14 cellular contexts compared by ENCODE assay signal in genomic region chr6:146111864-146112263, GRCh38.
DNase-seq lines count a peak whose midpoint lies in the region; ATAC-seq and TF ChIP-seq lines count a peak whose summit lies in the region.
"Had no signal": no experiment of that assay in that cellular context is flagged by ENCODE, and none has a peak within 500 bp of the region (broad histone marks: within the 10 kb centered on the region; RNA-seq: fewer than 3 reads in every experiment).

No MANE protein-coding gene starts in this region.

- H3K4me3 ChIP-seq in endodermal cell (ENCODE audit: low read length) (no peak overlapping the region), neural progenitor cell (no peak overlapping the region)
- H3K4me3 ChIP-seq: GM23248 had no signal

- H3K4me1 ChIP-seq in endodermal cell (ENCODE audit: control insufficient read depth, insufficient read depth, low read length) (no peaks in the 10 kb centered on the region), neural progenitor cell (no peaks in the 10 kb centered on the region)

- peaks cover 3% of the 10 kb centered on the region for H3K36me3 Mint-ChIP-seq in endodermal cell (ENCODE audit: low read depth)
- H3K36me3 Mint-ChIP-seq in neural progenitor cell: peaks cover 1% of the 10 kb centered on the region
- H3K36me3 Mint-ChIP-seq: CD8-positive, alpha-beta memory T cell had no signal

- H3K79me2 ChIP-seq in neural progenitor cell (ENCODE audit: low read depth): no peaks in the 10 kb centered on the region

- H3K4me1 Mint-ChIP-seq in endodermal cell (no peaks in the 10 kb centered on the region), neural progenitor cell (no peaks in the 10 kb centered on the region)
- H3K4me1 Mint-ChIP-seq: CD8-positive, alpha-beta memory T cell had no signal

- DNase-seq in NAMALWA (ENCODE audit: low spot score) (peak; percentile 7), endodermal cell (no peak), neural progenitor cell (ENCODE audit: low spot score) (no peak), NCI-H2029 treated with DMSO at 0.1 percent for 48 hours (lab: John Stamatoyannopoulos, UW) (no peak)
- DNase-seq: CD8-positive, alpha-beta memory T cell; GM23248; NCI-H146; NCI-H2107; NCI-H345; NCI-H69; SIG-M5 had no signal

- no peaks in the 10 kb centered on the region for H3K27me3 Mint-ChIP-seq in endodermal cell (ENCODE audit: insufficient read depth)
- H3K27me3 Mint-ChIP-seq in neural progenitor cell (ENCODE audit: insufficient read depth, low read depth): no peaks in the 10 kb centered on the region
- H3K27me3 Mint-ChIP-seq: CD8-positive, alpha-beta memory T cell had no signal

- no peak overlapping the region for H3K4me2 ChIP-seq in neural progenitor cell

- H3K36me3 ChIP-seq in endodermal cell (ENCODE audit: control insufficient read depth, insufficient read depth, low read length): no peaks in the 10 kb centered on the region
- no peaks in the 10 kb centered on the region for H3K36me3 ChIP-seq in neural progenitor cell

- TF ChIP-seq CTCF in GM12873 (IDR thresholded peaks at IDR 0.05; ENCODE audit: insufficient read depth, low read depth, low read length, missing control alignments) (peak; percentile 8), endodermal cell (conservative IDR thresholded peaks at IDR 0.05) (peak; percentile 46), neural progenitor cell (IDR thresholded peaks at IDR 0.05) (peak; percentile 5)

- H2AFZ ChIP-seq in neural progenitor cell (replicated peaks): no peak overlapping the region
- H2AFZ ChIP-seq: GM23248 had no signal

- H4K20me1 ChIP-seq in neural progenitor cell (ENCODE audit: low read depth): no peaks in the 10 kb centered on the region

- H3F3A ChIP-seq in neural progenitor cell (ENCODE audit: low read depth): no peaks in the 10 kb centered on the region

- H3K4me3 Mint-ChIP-seq in endodermal cell (no peak overlapping the region), neural progenitor cell (no peak overlapping the region)
- H3K4me3 Mint-ChIP-seq: CD8-positive, alpha-beta memory T cell had no signal

- no peak overlapping the region for H3K27ac ChIP-seq in endodermal cell (ENCODE audit: low read depth, low read length)
- H3K27ac ChIP-seq in neural progenitor cell: no peak overlapping the region
- H3K27ac ChIP-seq: GM23248 had no signal

- H3K9ac ChIP-seq in endodermal cell (ENCODE audit: extremely low read depth, low read length, poor library complexity, severe bottlenecking): no peak overlapping the region
- H3K9ac ChIP-seq in neural progenitor cell: no peak overlapping the region
- H3K9ac ChIP-seq: GM23248 had no signal

- ATAC-seq in GM18870 (IDR thresholded peaks at IDR 0.05; ENCODE audit: unreplicated experiment) (no peak), HG02938 (IDR thresholded peaks at IDR 0.05; ENCODE audit: unreplicated experiment) (no peak)

- H3K27me3 ChIP-seq in endodermal cell (ENCODE audit: control insufficient read depth, insufficient read depth, low read length, poor library complexity, severe bottlenecking) (no peaks in the 10 kb centered on the region), neural progenitor cell (no peaks in the 10 kb centered on the region)

- H3K9me3 ChIP-seq in endodermal cell (ENCODE audit: control insufficient read depth, low read length) (peaks cover 11% of the 10 kb centered on the region), neural progenitor cell (ENCODE audit: low read depth) (no peaks in the 10 kb centered on the region)

- H3K27ac Mint-ChIP-seq in endodermal cell: no peak overlapping the region
- H3K27ac Mint-ChIP-seq in neural progenitor cell: no peak overlapping the region
- H3K27ac Mint-ChIP-seq: CD8-positive, alpha-beta memory T cell had no signal

- H3K9me3 Mint-ChIP-seq in endodermal cell (peaks cover 15% of the 10 kb centered on the region), neural progenitor cell (peaks cover 15% of the 10 kb centered on the region)
